In genomic region chr21:29033301-29033700, GRCh38 we compare ENCODE assay signal across 27 cellular contexts.
"Had no signal": no experiment of that assay in that cellular context is flagged by ENCODE, and none has a peak within 500 bp of the region (broad histone marks: within the 10 kb centered on the region; RNA-seq: fewer than 3 reads in every experiment).

No MANE protein-coding gene starts in this region.

- FAIRE-seq: bronchial epithelial cell, kidney had no signal

- H3K27ac ChIP-seq: esophagus muscularis mucosa, foreskin keratinocyte, heart left ventricle, spleen, thyroid gland, upper lobe of right lung had no signal

- H3K4me3 ChIP-seq: esophagus muscularis mucosa, heart left ventricle, spleen, thyroid gland, upper lobe of right lung had no signal

- H3K27me3 ChIP-seq: esophagus muscularis mucosa, foreskin keratinocyte, heart left ventricle, spleen, thyroid gland, upper lobe of right lung had no signal

- H3K27me3 Mint-ChIP-seq: central memory CD8-positive, alpha-beta T cell; dendritic cell treated with granulocyte-macrophage colony-stimulating factor and Interleukin-4, amounts not matched to agents 40 ng/mL and 50 ng/mL, for 4 days; naive thymus-derived CD4-positive, alpha-beta T cell; stimulated activated naive CD8-positive, alpha-beta T cell treated with anti-CD3 and anti-CD28 coated beads, Interleukin-15, amount 100 ng/mL, for 72 hours had no signal

- H3K4me1 Mint-ChIP-seq: endodermal cell, WTC11 had no signal

- H3K27ac Mint-ChIP-seq: dendritic cell treated with granulocyte-macrophage colony-stimulating factor and Interleukin-4, amounts not matched to agents 40 ng/mL and 50 ng/mL, for 4 days; endodermal cell; immature natural killer cell; WTC11 had no signal

- H3K9me3 ChIP-seq: esophagus muscularis mucosa, heart left ventricle, spleen, thyroid gland, upper lobe of right lung had no signal

- DNase-seq: activated CD4-positive, alpha-beta T cell treated with anti-CD3 and anti-CD28 coated beads for 1 hour; activated CD4-positive, alpha-beta T cell treated with anti-CD3 and anti-CD28 coated beads, Interleukin-2, amount 50 U/mL, for 4 hours; activated CD8-positive, alpha-beta memory T cell treated with anti-CD3 and anti-CD28 coated beads, Interleukin-2, amount 50 U/mL, for 48 hours; activated effector memory CD4-positive, alpha-beta T cell treated with anti-CD3 and anti-CD28 coated beads, Interleukin-2, amount 50 U/mL, for 16 hours; endodermal cell; foreskin keratinocyte; heart left ventricle; hypothalamus; immature natural killer cell; kidney; midbrain; naive thymus-derived CD4-positive, alpha-beta T cell; nucleus accumbens; posterior cingulate gyrus; right cardiac atrium; spleen; stimulated activated naive CD8-positive, alpha-beta T cell treated with anti-CD3 and anti-CD28 coated beads, Interleukin-15, amount 100 ng/mL, for 72 hours; T-helper 1 cell; thyroid gland; upper lobe of right lung had no signal

- ATAC-seq: activated naive CD4-positive, alpha-beta T cell treated with anti-CD3 and anti-CD28 coated beads, Interleukin-2, amount 50 U/mL, for 72 hours; foreskin keratinocyte; heart left ventricle; naive thymus-derived CD4-positive, alpha-beta T cell; right cardiac atrium; stimulated activated naive CD8-positive, alpha-beta T cell treated with anti-CD3 and anti-CD28 coated beads, Interleukin-15, amount 100 ng/mL, for 72 hours; upper lobe of right lung; WTC11 had no signal

- H3K4me3 Mint-ChIP-seq: central memory CD8-positive, alpha-beta T cell; dendritic cell treated with granulocyte-macrophage colony-stimulating factor and Interleukin-4, amounts not matched to agents 40 ng/mL and 50 ng/mL, for 4 days; endodermal cell; immature natural killer cell; naive thymus-derived CD4-positive, alpha-beta T cell; neural crest cell; stimulated activated naive CD8-positive, alpha-beta T cell treated with anti-CD3 and anti-CD28 coated beads, Interleukin-15, amount 100 ng/mL, for 72 hours; WTC11 had no signal

- H3K9me3 Mint-ChIP-seq: activated naive CD4-positive, alpha-beta T cell treated with anti-CD3 and anti-CD28 coated beads, Interleukin-2, amount 50 U/mL, for 72 hours; central memory CD8-positive, alpha-beta T cell; dendritic cell treated with granulocyte-macrophage colony-stimulating factor and Interleukin-4, amounts not matched to agents 40 ng/mL and 50 ng/mL, for 4 days; endodermal cell; immature natural killer cell; neural crest cell; stimulated activated naive CD8-positive, alpha-beta T cell treated with anti-CD3 and anti-CD28 coated beads, Interleukin-15, amount 100 ng/mL, for 72 hours; WTC11 had no signal

- H3K4me1 ChIP-seq: foreskin keratinocyte, heart left ventricle, upper lobe of right lung had no signal
